ENCODE assay signal across 8 cellular contexts in the genomic region with DNA sequence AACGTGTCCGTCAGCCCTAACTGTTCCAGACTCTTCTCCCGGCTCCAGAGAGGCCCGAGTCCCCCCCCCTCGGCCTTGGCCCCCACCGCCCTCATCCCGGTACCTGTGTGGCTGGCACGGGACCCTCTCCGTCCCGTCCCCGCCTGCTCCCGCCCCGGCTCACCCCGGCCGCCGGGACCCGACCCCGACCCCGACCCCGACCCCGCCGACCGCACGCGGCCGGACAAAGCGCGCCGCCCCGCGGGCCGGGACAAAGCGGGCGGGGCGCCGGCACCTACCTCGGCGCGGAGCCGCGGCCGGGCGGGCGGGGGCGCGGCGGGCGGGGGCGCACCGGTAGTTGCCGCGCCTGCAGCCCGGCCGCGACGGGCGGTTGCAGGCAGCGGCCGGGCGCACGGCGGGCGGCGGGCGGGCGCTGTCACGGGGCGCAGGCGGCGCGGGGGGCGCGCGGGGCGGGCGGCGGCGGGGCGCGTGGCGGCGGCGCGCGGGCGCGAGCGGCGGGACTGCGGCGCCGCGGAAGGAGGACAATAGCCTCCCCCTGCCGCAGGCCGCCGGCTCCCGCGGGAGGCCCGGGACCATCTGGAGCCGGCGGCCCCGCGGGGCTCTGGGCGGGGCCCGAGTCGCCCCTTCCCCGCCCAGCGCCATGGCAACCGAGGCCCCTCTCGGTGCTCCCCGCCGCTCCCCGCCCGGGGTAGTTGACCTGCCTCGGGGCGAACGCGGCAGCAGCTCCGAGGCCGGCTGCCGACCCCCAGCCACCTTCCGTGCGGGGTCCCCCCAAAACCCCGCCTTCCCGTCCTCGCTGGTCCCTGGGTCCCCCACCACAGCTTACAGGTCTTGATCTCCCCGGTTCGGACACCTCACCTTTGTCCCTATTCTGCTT. TPM values are rescaled to one million over a fixed set of nuclear protein-coding genes. Genes with fewer than 3 reads are reported as not detected.
DNase-seq lines count a peak whose midpoint lies in the region; ATAC-seq and TF ChIP-seq lines count a peak whose summit lies in the region.

No MANE protein-coding gene starts in this region.

- H3K27me3 ChIP-seq in heart right ventricle: peaks cover 0 to 77% (median 29%) of the 10 kb centered on the region in 7 donors
- peaks cover 0 to 3% of the 10 kb centered on the region in 2 donors for H3K27me3 ChIP-seq in right atrium auricular region

- 0 to 1% methylated on average over 39 to 125 of the region's 128 CpGs for WGBS in heart right ventricle, 2 donors

- no peak overlapping the region for H3K27ac Mint-ChIP-seq in activated B cell treated with CpG ODN at 0.5 μM for 24 hours

- H3K4me3 ChIP-seq in heart right ventricle: peak overlapping the region; percentile 32 to 62 (median 51)
- H3K4me3 ChIP-seq in right atrium auricular region: peak overlapping the region; percentile 46 to 65
- H3K4me3 ChIP-seq in skin epidermis: peak overlapping the region; percentile 35 to 56 (median 47)

- H3K9me3 ChIP-seq in heart right ventricle (no peaks in the 10 kb centered on the region), right atrium auricular region (no peaks in the 10 kb centered on the region)

- no peak for DNase-seq in heart right ventricle
- no peak for DNase-seq in Right ventricle myocardium inferior (ENCODE audit: missing footprints)
- DNase-seq in activated B cell treated with CpG ODN at 0.5 μM for 24 hours: peak; percentile 23
- DNase-seq in right atrium auricular region (ENCODE audit: low spot score): no peak
- DNase-seq in activated gamma-delta T cell (lab: John Stamatoyannopoulos, UW): no peak

- H3K27ac ChIP-seq in heart right ventricle (no peak overlapping the region), right atrium auricular region (no peak overlapping the region), skin epidermis (peak overlapping the region in 18 of 21 experiments; percentile 9 to 85 (median 73))

- TF ChIP-seq CTCF in heart right ventricle (IDR thresholded peaks at IDR 0.05) (no peak), activated B cell treated with CpG ODN at 0.5 μM for 24 hours (IDR thresholded peaks at IDR 0.05) (no peak), right atrium auricular region (IDR thresholded peaks at IDR 0.05) (no peak)

- H3K4me1 Mint-ChIP-seq in activated B cell treated with CpG ODN at 0.5 μM for 24 hours: peaks cover 18% of the 10 kb centered on the region

- ATAC-seq in heart right ventricle (peak in 4 of 8 donors; percentile 12 to 46 (median 29)), Right ventricle myocardium inferior (no peak), activated B cell treated with CpG ODN at 0.5 μM for 24 hours (ENCODE audit: low read depth) (peak; percentile 56), HG02938 (IDR thresholded peaks at IDR 0.05; ENCODE audit: unreplicated experiment) (no peak), GM21723 (IDR thresholded peaks at IDR 0.05; ENCODE audit: unreplicated experiment) (no peak)

- POLR2A ChIA-PET in activated B cell treated with CpG ODN at 0.5 μM for 24 hours (lab: Charles Lee): interaction anchor here (0.6 to 2.1 kb wide), 2 partner anchors 34 to 115 kb away, joined by 8 read pairs; a partner anchor contains a TSS

- peaks cover 3 to 14% (median 11%) of the 10 kb centered on the region in 9 donors for H3K4me1 ChIP-seq in heart right ventricle
- H3K4me1 ChIP-seq in right atrium auricular region: peaks cover 0 to 15% of the 10 kb centered on the region in 2 donors

- H3K36me3 ChIP-seq in heart right ventricle: no peaks in the 10 kb centered on the region
- no peaks in the 10 kb centered on the region for H3K36me3 ChIP-seq in right atrium auricular region

- intact Hi-C loops in heart right ventricle (cut with DNase I) (no loop called here), Right ventricle myocardium inferior (cut with DNase I) (no loop called here), activated B cell treated with CpG ODN at 0.5 μM for 24 hours (cut with micrococcal nuclease) (loop anchor here (2.0 to 5.0 kb wide), 2 partner anchors 17 to 229 kb away; a partner anchor contains a TSS)

- peaks cover 2% of the 10 kb centered on the region for H3K36me3 Mint-ChIP-seq in activated B cell treated with CpG ODN at 0.5 μM for 24 hours (ENCODE audit: low read depth)

- H3K4me3 Mint-ChIP-seq in activated B cell treated with CpG ODN at 0.5 μM for 24 hours: peak overlapping the region; percentile 87

- H3K9me3 Mint-ChIP-seq in activated B cell treated with CpG ODN at 0.5 μM for 24 hours: no peaks in the 10 kb centered on the region

- CTCF ChIA-PET in activated B cell treated with CpG ODN at 0.5 μM for 24 hours (lab: Charles Lee): no interaction called here

- peaks cover 36% of the 10 kb centered on the region for H3K27me3 Mint-ChIP-seq in activated B cell treated with CpG ODN at 0.5 μM for 24 hours

RNA-seq across cellular contexts. Expression of a gene that starts 0.9 kb away (rescaled TPM):
- 1 to 10 TPM in 6 of 10 donors, under 1 TPM in 4; 0.23 to 2.3 (median 1.3) TPM for total RNA-seq in heart right ventricle
- under 1 TPM; 0.88 to 0.90 TPM for polyA plus RNA-seq in heart right ventricle
- 0.95 TPM for total RNA-seq in Right ventricle myocardium inferior
- 1.2 and 3.0 TPM in 2 replicates for total RNA-seq in activated B cell treated with CpG ODN at 0.5 μM for 24 hours
- 1 to 10 TPM; 3.3 to 7.7 TPM for total RNA-seq in right atrium auricular region

RNA-seq across cellular contexts. Expression of a gene that starts 50.4 kb away (rescaled TPM):
- total RNA-seq in heart right ventricle (10 to 100 TPM in 4 of 10 donors, 1 to 10 TPM in 6; 5.7 to 12.6 (median 9.2) TPM), Right ventricle myocardium inferior (14.0 TPM), activated B cell treated with CpG ODN at 0.5 μM for 24 hours (30.8 and 34.4 TPM in 2 replicates), right atrium auricular region (1 to 10 TPM; 9.0 to 9.7 TPM)
- 1 to 10 TPM; 8.2 to 9.0 TPM for polyA plus RNA-seq in heart right ventricle

Comparison
In these comparisons a context has a peak if more than half of its experiments do, and no peak if none do; other contexts are left out.
1. H3K27ac ChIP-seq: peak in skin epidermis (18 of 21); none in heart right ventricle (0 of 10) and right atrium auricular region (0 of 2).
2. Peak in every context shown above with its lines, with median percentiles within 50 percentile points of each other: H3K4me3 ChIP-seq.